22 cellular contexts compared by ENCODE assay signal in the genomic region with DNA sequence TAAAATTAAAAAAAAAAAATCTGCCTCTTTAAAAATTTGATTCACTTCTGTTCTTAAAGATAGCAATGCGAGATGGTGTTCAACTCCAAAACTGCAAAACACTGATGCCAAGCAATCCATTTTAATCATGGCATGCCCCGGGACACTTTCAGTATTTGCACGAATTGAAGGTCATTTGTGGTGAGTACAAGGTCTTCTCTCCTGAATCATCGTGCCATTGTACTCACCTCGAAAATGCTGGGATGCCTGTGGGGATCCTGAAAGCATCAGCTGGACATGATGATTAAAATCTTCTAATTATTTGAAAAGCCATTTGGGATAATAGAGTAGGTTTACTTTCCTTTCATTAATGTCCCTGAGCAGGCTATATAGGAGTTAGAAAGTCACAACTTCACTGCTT.
A peak's percentile ranks its signal among the peaks of the same experiment; 100 is the strongest.
DNase-seq lines count a peak whose midpoint lies in the region; ATAC-seq and TF ChIP-seq lines count a peak whose summit lies in the region.
"Had no signal": no experiment of that assay in that cellular context is flagged by ENCODE, and none has a peak within 500 bp of the region (broad histone marks: within the 10 kb centered on the region; RNA-seq: fewer than 3 reads in every experiment).

No MANE protein-coding gene starts in this region.

- no peak for ATAC-seq in heart left ventricle
- ATAC-seq in right cardiac atrium, result no peak
- ATAC-seq in thoracic aorta (ENCODE audit: insufficient number of reproducible peaks, low FRiP score, low read depth), result no peak
- no peak for ATAC-seq in HG02759 (IDR thresholded peaks at IDR 0.05; ENCODE audit: unreplicated experiment)
- ATAC-seq in activated T-cell treated with anti-CD3 and anti-CD28 coated beads, Interleukin-2, amount 50 U/mL, for 4 hours, result no peak
- ATAC-seq: activated CD8-positive, alpha-beta memory T cell treated with anti-CD3 and anti-CD28 coated beads, Interleukin-2, amount 10 ng/mL, durations not matched to agents 7 days and 5 days; gastroesophageal sphincter; naive thymus-derived CD4-positive, alpha-beta T cell; T-helper 17 cell had no signal

- H3K9me3 Mint-ChIP-seq in activated T-cell treated with anti-CD3 and anti-CD28 coated beads, Interleukin-2, amount 50 U/mL, for 4 hours, result no peaks in the 10 kb centered on the region
- H3K9me3 Mint-ChIP-seq: naive thymus-derived CD4-positive, alpha-beta T cell had no signal

- TF ChIP-seq CTCF in heart left ventricle (IDR thresholded peaks at IDR 0.05) (no peak), thoracic aorta (IDR thresholded peaks at IDR 0.05) (no peak), lower leg skin (IDR thresholded peaks at IDR 0.05) (no peak)

- no peak overlapping the region for H3K4me3 Mint-ChIP-seq in activated T-cell treated with anti-CD3 and anti-CD28 coated beads, Interleukin-2, amount 50 U/mL, for 4 hours
- H3K4me3 Mint-ChIP-seq: activated CD8-positive, alpha-beta memory T cell treated with anti-CD3 and anti-CD28 coated beads, Interleukin-2, amount 10 ng/mL, durations not matched to agents 7 days and 5 days; naive thymus-derived CD4-positive, alpha-beta T cell; T-helper 17 cell had no signal

- H3K4me1 Mint-ChIP-seq in activated T-cell treated with anti-CD3 and anti-CD28 coated beads, Interleukin-2, amount 50 U/mL, for 4 hours (ENCODE audit: low read depth), result no peaks in the 10 kb centered on the region
- H3K4me1 Mint-ChIP-seq: activated CD8-positive, alpha-beta memory T cell treated with anti-CD3 and anti-CD28 coated beads, Interleukin-2, amount 10 ng/mL, durations not matched to agents 7 days and 5 days; naive thymus-derived CD4-positive, alpha-beta T cell; T-helper 17 cell had no signal

- H3K27ac ChIP-seq in heart left ventricle (peak overlapping the region in 7 of 12 donors; percentile 31 to 76 (median 68)), right cardiac atrium (ENCODE audit: low read length) (no peak overlapping the region), thoracic aorta (peak overlapping the region; percentile 24 to 83)
- H3K27ac ChIP-seq: lower lobe of right lung had no signal

- H3K27me3 ChIP-seq in heart left ventricle (no peaks in the 10 kb centered on the region), right cardiac atrium (ENCODE audit: control insufficient read depth, insufficient read depth) (no peaks in the 10 kb centered on the region), thoracic aorta (replicated peaks; ENCODE audit: insufficient read depth) (no peaks in the 10 kb centered on the region)
- H3K27me3 ChIP-seq: gastroesophageal sphincter had no signal

- WGBS in heart left ventricle, 4 donors, result 48 to 62% (median 59%) methylated on average over 5 of the region's 5 CpGs
- 67% methylated on average over 5 of the region's 5 CpGs for WGBS in right cardiac atrium
- 50 to 69% methylated on average over 5 of the region's 5 CpGs for WGBS in lower leg skin, 2 donors

- intact Hi-C loops in heart left ventricle (cut with DNase I) (loop anchor here in 1 of 10 donors (10.0 kb wide), 1 partner anchor 115 kb away; no protein-coding TSS in a partner anchor), right cardiac atrium (cut with DNase I) (no loop called here), lower leg skin (cut with DNase I; ENCODE audit: low total_unique reads) (no loop called here)

- H3K36me3 ChIP-seq in heart left ventricle (no peaks in the 10 kb centered on the region), thoracic aorta (no peaks in the 10 kb centered on the region)
- H3K36me3 ChIP-seq: gastroesophageal sphincter, HAP-1, lower lobe of right lung had no signal

- H3K4me3 ChIP-seq in heart left ventricle (no peak overlapping the region), right cardiac atrium (ENCODE audit: low read length) (no peak overlapping the region), thoracic aorta (no peak overlapping the region), lower leg skin (ENCODE audit: low read depth, poor library complexity, severe bottlenecking) (no peak overlapping the region)
- H3K4me3 ChIP-seq: gastroesophageal sphincter, HAP-1, lower lobe of right lung had no signal

- TF ChIP-seq POLR2A in heart left ventricle (IDR thresholded peaks at IDR 0.05) (no peak), lower leg skin (IDR thresholded peaks at IDR 0.05) (no peak)

- H3K9me3 ChIP-seq in heart left ventricle, result no peaks in the 10 kb centered on the region
- no peaks in the 10 kb centered on the region for H3K9me3 ChIP-seq in right cardiac atrium (ENCODE audit: control insufficient read depth, low read length)
- H3K9me3 ChIP-seq in thoracic aorta, result no peaks in the 10 kb centered on the region
- H3K9me3 ChIP-seq: gastroesophageal sphincter, HAP-1, lower lobe of right lung had no signal

- DNase-seq in heart left ventricle (no peak), right cardiac atrium (no peak), T1000 (lab: John Stamatoyannopoulos, UW) (peak; percentile 91), kidney glomerular epithelial cell (lab: John Stamatoyannopoulos, UW) (peak; percentile 1), thoracic aorta (ENCODE audit: low spot score) (no peak), lower leg skin (ENCODE audit: low spot score in 2 of 2) (no peak)
- DNase-seq in activated T-cell treated with anti-CD3 and anti-CD28 coated beads, Interleukin-2, amount 50 U/mL, for 4 hours, result no peak
- DNase-seq: activated CD4-positive, CD25-positive, alpha-beta regulatory T cell treated with anti-CD3 and anti-CD28 coated beads, Interleukin-2, amount 50 U/mL, for 72 hours; activated CD8-positive, alpha-beta memory T cell treated with anti-CD3 and anti-CD28 coated beads, Interleukin-2, amount 10 ng/mL, durations not matched to agents 7 days and 5 days; activated gamma-delta T cell; amygdala; DMS53; lower lobe of right lung; naive thymus-derived CD4-positive, alpha-beta T cell; NCI-H1436; NCI-H226; SHP77 treated with DMSO at 0.1 percent for 48 hours; stimulated activated naive CD4-positive, alpha-beta T cell treated with Interleukin-2 at 50 U/mL for 16 hours; T-helper 17 cell had no signal

- H3K36me3 Mint-ChIP-seq in activated T-cell treated with anti-CD3 and anti-CD28 coated beads, Interleukin-2, amount 50 U/mL, for 4 hours (ENCODE audit: insufficient read depth), result no peaks in the 10 kb centered on the region
- H3K36me3 Mint-ChIP-seq: activated CD8-positive, alpha-beta memory T cell treated with anti-CD3 and anti-CD28 coated beads, Interleukin-2, amount 10 ng/mL, durations not matched to agents 7 days and 5 days; naive thymus-derived CD4-positive, alpha-beta T cell had no signal

- peaks cover 5% of the 10 kb centered on the region for H3K27me3 Mint-ChIP-seq in activated T-cell treated with anti-CD3 and anti-CD28 coated beads, Interleukin-2, amount 50 U/mL, for 4 hours (ENCODE audit: low read depth)
- H3K27me3 Mint-ChIP-seq: activated CD8-positive, alpha-beta memory T cell treated with anti-CD3 and anti-CD28 coated beads, Interleukin-2, amount 10 ng/mL, durations not matched to agents 7 days and 5 days; T-helper 17 cell had no signal

- H3K4me1 ChIP-seq in heart left ventricle (peaks cover 0 to 35% (median 11%) of the 10 kb centered on the region in 12 donors), right cardiac atrium (ENCODE audit: control insufficient read depth, insufficient read depth, low read length) (peaks cover 3% of the 10 kb centered on the region), thoracic aorta (ENCODE audit: control insufficient read depth in 1 of 2, low read depth in 2 of 2) (peaks cover 19 to 31% of the 10 kb centered on the region in 2 donors)
- H3K4me1 ChIP-seq: HAP-1, lower lobe of right lung had no signal

Comparison
In these comparisons a context has a peak if more than half of its experiments do, and no peak if none do; other contexts are left out.
1. DNase-seq: peak in T1000 (single experiment) and kidney glomerular epithelial cell (single experiment); none in heart left ventricle (0 of 5), right cardiac atrium (0 of 3), thoracic aorta (single experiment), lower leg skin (0 of 2) and activated T-cell treated with anti-CD3 and anti-CD28 coated beads, Interleukin-2, amount 50 U/mL, for 4 hours (single experiment).